ENCODE assay signal across 8 cellular contexts in the genomic region with DNA sequence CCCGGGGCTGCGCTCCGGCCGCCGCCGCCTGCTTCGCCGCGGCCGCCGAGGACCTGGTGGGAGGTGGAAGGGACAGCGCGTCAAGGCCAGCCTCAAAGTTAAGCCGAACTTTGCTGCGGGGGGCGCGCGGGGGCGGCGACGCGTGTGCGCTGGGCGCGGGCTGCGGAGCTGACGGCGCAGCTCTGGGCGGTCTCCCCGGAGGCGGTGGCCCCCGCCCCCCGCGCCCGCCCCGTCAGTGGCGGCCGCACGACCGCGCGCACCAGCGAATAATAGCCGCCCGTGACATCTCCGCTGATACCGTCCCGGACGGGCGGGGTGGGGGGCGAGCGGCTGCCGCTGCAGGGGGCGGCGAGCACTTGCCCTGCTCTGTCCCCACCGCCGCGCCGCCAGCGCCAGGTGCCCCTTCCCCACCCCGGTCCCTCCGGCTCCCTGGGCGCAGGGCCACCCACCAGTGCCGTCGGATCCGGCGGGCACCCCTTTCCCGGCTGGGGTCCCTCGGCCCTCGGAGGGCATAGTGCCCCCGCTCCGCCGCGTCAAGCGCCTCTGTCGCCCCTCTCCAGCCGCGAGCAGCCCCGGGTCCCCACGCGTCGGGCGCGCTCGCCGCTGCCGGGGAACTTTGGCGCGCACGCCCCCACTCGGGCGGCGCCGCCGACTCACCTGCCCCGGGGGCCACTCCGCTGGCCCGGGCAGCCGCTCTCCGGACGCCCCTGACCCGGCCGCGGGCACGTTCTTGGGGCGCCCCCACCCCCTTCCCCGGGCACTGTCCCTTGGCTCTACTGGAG. TPM values are rescaled to one million over a fixed set of nuclear protein-coding genes. Genes with fewer than 3 reads are reported as not detected.
DNase-seq lines count a peak whose midpoint lies in the region; ATAC-seq and TF ChIP-seq lines count a peak whose summit lies in the region.

No MANE protein-coding gene starts in this region.

- no peak overlapping the region for H3K27ac Mint-ChIP-seq in neural progenitor cell

- peak overlapping the region; percentile 87 for H2AFZ ChIP-seq in neural progenitor cell (replicated peaks)

- peak overlapping the region; percentile 99 for H3K4me2 ChIP-seq in neural progenitor cell

- peaks cover under 1% of the 10 kb centered on the region for H3K36me3 Mint-ChIP-seq in neural progenitor cell

- peaks cover 35% of the 10 kb centered on the region for H3K27me3 Mint-ChIP-seq in neural progenitor cell (ENCODE audit: insufficient read depth, low read depth)

- H3K4me3 ChIP-seq in SK-N-MC (peak overlapping the region; percentile 83), neural progenitor cell (peak overlapping the region; percentile 81)

- H3K36me3 ChIP-seq in SK-N-MC (ENCODE audit: insufficient read depth, low read length) = no peaks in the 10 kb centered on the region
- no peaks in the 10 kb centered on the region for H3K36me3 ChIP-seq in neural progenitor cell

- no peaks in the 10 kb centered on the region for H3K79me2 ChIP-seq in neural progenitor cell (ENCODE audit: low read depth)

- H3K4me3 Mint-ChIP-seq in neural progenitor cell = no peak overlapping the region

- H3K9me3 ChIP-seq in SK-N-MC (ENCODE audit: low read depth, low read length) (no peaks in the 10 kb centered on the region), neural progenitor cell (ENCODE audit: low read depth) (no peaks in the 10 kb centered on the region)

- peak; percentile 13 for TF ChIP-seq CTCF in neural progenitor cell (IDR thresholded peaks at IDR 0.05)

- H3K4me1 Mint-ChIP-seq in neural progenitor cell = peaks cover 25% of the 10 kb centered on the region

- DNase-seq in activated CD4-positive, CD25-positive, alpha-beta regulatory T cell treated with anti-CD3 and anti-CD28 coated beads, Interleukin-2, amount 50 U/mL, for 72 hours = no peak
- DNase-seq in SK-N-MC (ENCODE audit: low read depth, low spot score) (no peak), neural progenitor cell (ENCODE audit: low spot score) (peak; percentile 47), COLO829 (ENCODE audit: low spot score) (no peak), SHP77 (lab: John Stamatoyannopoulos, UW) (no peak)
- peak; percentile 41 for DNase-seq in effector CD4-positive, alpha-beta T cell

- H3K27me3 ChIP-seq in neural progenitor cell = peaks cover 57% of the 10 kb centered on the region

- peaks cover 12% of the 10 kb centered on the region for H4K20me1 ChIP-seq in neural progenitor cell (ENCODE audit: low read depth)

- peaks cover 20% of the 10 kb centered on the region for H3F3A ChIP-seq in neural progenitor cell (ENCODE audit: low read depth)

- H3K27ac ChIP-seq in SK-N-MC (no peak overlapping the region), neural progenitor cell (no peak overlapping the region)

- H3K9me3 Mint-ChIP-seq in neural progenitor cell = no peaks in the 10 kb centered on the region

- H3K4me1 ChIP-seq in neural progenitor cell = peaks cover 19% of the 10 kb centered on the region

- H3K9ac ChIP-seq in SK-N-MC (ENCODE audit: insufficient read length) (peak overlapping the region; percentile 63), neural progenitor cell (no peak overlapping the region)

- ATAC-seq in activated CD4-positive, CD25-positive, alpha-beta regulatory T cell treated with anti-CD3 and anti-CD28 coated beads, Interleukin-2, amount 50 U/mL, for 24 hours = peak; percentile 30 to 41
- no peak for ATAC-seq in GM18858 (IDR thresholded peaks at IDR 0.05; ENCODE audit: unreplicated experiment)

RNA-seq across cellular contexts. Expression of a gene that starts 0.8 kb away (rescaled TPM):
- total RNA-seq in neural progenitor cell (ENCODE audit: low replicate concordance) = 0.32 and 1.5 TPM in 2 replicates

RNA-seq across cellular contexts. Expression of a gene that starts 12.4 kb away (rescaled TPM):
- total RNA-seq in neural progenitor cell (ENCODE audit: low replicate concordance) = 5.4 and 11.5 TPM in 2 replicates

Comparison
In these comparisons a context has a peak if more than half of its experiments do, and no peak if none do; other contexts are left out.
1. DNase-seq: peak in effector CD4-positive, alpha-beta T cell (single experiment) and neural progenitor cell (single experiment); none in activated CD4-positive, CD25-positive, alpha-beta regulatory T cell treated with anti-CD3 and anti-CD28 coated beads, Interleukin-2, amount 50 U/mL, for 72 hours (single experiment), SK-N-MC (single experiment), COLO829 (single experiment) and SHP77 (0 of 2).